Comparison of ENCODE assay signal across 13 cellular contexts in the genomic region with DNA sequence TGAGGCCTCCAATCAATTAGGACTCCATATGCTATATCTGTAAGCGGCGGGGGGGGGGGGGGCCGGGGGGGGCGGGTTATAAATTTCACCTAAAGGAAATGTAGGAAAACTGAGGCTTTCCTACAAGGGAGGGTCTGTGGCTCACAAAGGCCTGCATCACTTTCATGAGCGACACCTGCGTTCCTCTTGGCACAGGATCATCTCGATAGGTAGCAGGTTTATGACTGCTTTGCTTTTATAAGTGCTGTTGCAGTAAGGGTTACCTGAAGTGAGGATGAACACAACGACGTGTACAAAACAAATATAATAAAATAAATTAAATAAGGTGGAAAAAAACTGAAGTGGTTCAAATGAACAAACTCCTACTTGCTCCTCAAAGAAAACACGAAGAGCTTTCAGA.
DNase-seq lines count a peak whose midpoint lies in the region; ATAC-seq and TF ChIP-seq lines count a peak whose summit lies in the region.
"Had no signal": no experiment of that assay in that cellular context is flagged by ENCODE, and none has a peak within 500 bp of the region (broad histone marks: within the 10 kb centered on the region; RNA-seq: fewer than 3 reads in every experiment).

No MANE protein-coding gene starts in this region.

- intact Hi-C loops in spleen (cut with DNase I; ENCODE audit: low total_unique reads): no loop called here

- no peak overlapping the region for H2AFZ ChIP-seq in Loucy (ENCODE audit: low read length)

- H3K4me2 ChIP-seq in Loucy (ENCODE audit: low read depth, low read length, poor library complexity, severe bottlenecking): peak overlapping the region; percentile 90

- H4K20me1 ChIP-seq in Loucy (ENCODE audit: insufficient read depth, low read length, poor library complexity, severe bottlenecking): no peaks in the 10 kb centered on the region

- peaks cover 59% of the 10 kb centered on the region for H3K4me1 Mint-ChIP-seq in T-helper 2 cell treated with Interferon-gamma antibody and Interleukin-4, amounts not matched to agents 5 μg/mL and 100 μg/mL, for 36 hours (ENCODE audit: low read depth)
- peaks cover 43% of the 10 kb centered on the region for H3K4me1 Mint-ChIP-seq in T-helper 17 cell
- H3K4me1 Mint-ChIP-seq in activated CD4-positive, alpha-beta T cell treated with anti-CD3 and anti-CD28 coated beads, Interleukin-2, amount 10 ng/mL, durations not matched to agents 7 days and 5 days: peaks cover 47% of the 10 kb centered on the region

- H3K4me3 Mint-ChIP-seq in T-helper 2 cell treated with Interferon-gamma antibody and Interleukin-4, amounts not matched to agents 5 μg/mL and 100 μg/mL, for 36 hours: peak overlapping the region; percentile 19
- no peak overlapping the region for H3K4me3 Mint-ChIP-seq in T-helper 17 cell
- H3K4me3 Mint-ChIP-seq in activated CD4-positive, alpha-beta T cell treated with anti-CD3 and anti-CD28 coated beads, Interleukin-2, amount 10 ng/mL, durations not matched to agents 7 days and 5 days: no peak overlapping the region

- H3K27me3 Mint-ChIP-seq in T-helper 2 cell treated with Interferon-gamma antibody and Interleukin-4, amounts not matched to agents 5 μg/mL and 100 μg/mL, for 36 hours (ENCODE audit: low read depth): no peaks in the 10 kb centered on the region
- H3K27me3 Mint-ChIP-seq in T-helper 17 cell: no peaks in the 10 kb centered on the region
- H3K27me3 Mint-ChIP-seq in activated CD4-positive, alpha-beta T cell treated with anti-CD3 and anti-CD28 coated beads, Interleukin-2, amount 10 ng/mL, durations not matched to agents 7 days and 5 days: peaks cover 11% of the 10 kb centered on the region

- peaks cover 7% of the 10 kb centered on the region for H3F3A ChIP-seq in Loucy (ENCODE audit: low read depth)

- H3K9ac ChIP-seq in Loucy (ENCODE audit: low read depth, low read length, poor library complexity, severe bottlenecking): peak overlapping the region; percentile 73

- H3K36me3 ChIP-seq in Loucy (ENCODE audit: insufficient read depth, low read length): no peaks in the 10 kb centered on the region
- H3K36me3 ChIP-seq in spleen: no peaks in the 10 kb centered on the region
- H3K36me3 ChIP-seq: lower lobe of right lung had no signal

- no peak for ATAC-seq in T-helper 17 cell
- ATAC-seq in GM21737 (IDR thresholded peaks at IDR 0.05; ENCODE audit: unreplicated experiment): no peak
- no peak for ATAC-seq in HG03025 (IDR thresholded peaks at IDR 0.05; ENCODE audit: low FRiP score, unreplicated experiment)

- H3K36me3 Mint-ChIP-seq in T-helper 2 cell treated with Interferon-gamma antibody and Interleukin-4, amounts not matched to agents 5 μg/mL and 100 μg/mL, for 36 hours (ENCODE audit: low read depth): peaks cover 2% of the 10 kb centered on the region
- H3K36me3 Mint-ChIP-seq in T-helper 17 cell (ENCODE audit: low read depth): peaks cover 2% of the 10 kb centered on the region
- H3K36me3 Mint-ChIP-seq in activated CD4-positive, alpha-beta T cell treated with anti-CD3 and anti-CD28 coated beads, Interleukin-2, amount 10 ng/mL, durations not matched to agents 7 days and 5 days (ENCODE audit: low read depth): peaks cover 6% of the 10 kb centered on the region

- H3K4me3 ChIP-seq in Loucy (ENCODE audit: low read length, poor library complexity, severe bottlenecking) (peak overlapping the region; percentile 71), spleen (no peak overlapping the region)

- no peak for DNase-seq in T-helper 2 cell treated with Interferon-gamma antibody and Interleukin-4, amounts not matched to agents 5 μg/mL and 100 μg/mL, for 36 hours (ENCODE audit: low spot score)
- DNase-seq in T-helper 2 cell (no peak), T-helper 17 cell (no peak), spleen (no peak)
- no peak for DNase-seq in activated CD4-positive, alpha-beta T cell treated with anti-CD3 and anti-CD28 coated beads, Interleukin-2, amount 10 ng/mL, durations not matched to agents 7 days and 5 days
- DNase-seq: amniotic stem cell, foreskin melanocyte, NCI-H524 treated with DMSO at 0.1 percent for 48 hours, trophoblast cell had no signal

- CTCF ChIA-PET in activated CD4-positive, alpha-beta T cell treated with anti-CD3 and anti-CD28 coated beads, Interleukin-2, amount 10 ng/mL, durations not matched to agents 7 days and 5 days (lab: Charles Lee): no interaction called here

- H3K4me1 ChIP-seq in Loucy (ENCODE audit: insufficient read depth, low read length, poor library complexity, severe bottlenecking) (peaks cover 56% of the 10 kb centered on the region), spleen (peaks cover 43 to 98% (median 71%) of the 10 kb centered on the region in 6 donors)

- H3K27ac Mint-ChIP-seq in T-helper 2 cell treated with Interferon-gamma antibody and Interleukin-4, amounts not matched to agents 5 μg/mL and 100 μg/mL, for 36 hours: peak overlapping the region; percentile 37
- peak overlapping the region; percentile 78 for H3K27ac Mint-ChIP-seq in T-helper 17 cell
- no peak overlapping the region for H3K27ac Mint-ChIP-seq in activated CD4-positive, alpha-beta T cell treated with anti-CD3 and anti-CD28 coated beads, Interleukin-2, amount 10 ng/mL, durations not matched to agents 7 days and 5 days

- TF ChIP-seq CTCF in Loucy (conservative IDR thresholded peaks at IDR 0.05; ENCODE audit: low read length) (no peak), spleen (IDR thresholded peaks at IDR 0.05 in 8 of 11, conservative IDR thresholded peaks at IDR 0.05 in 3 of 11) (no peak)

- no peak for TF ChIP-seq POLR2A in spleen (IDR thresholded peaks at IDR 0.05)

- POLR2A ChIA-PET in activated CD4-positive, alpha-beta T cell treated with anti-CD3 and anti-CD28 coated beads, Interleukin-2, amount 10 ng/mL, durations not matched to agents 7 days and 5 days (lab: Charles Lee): no interaction called here

- no peaks in the 10 kb centered on the region for H3K9me2 ChIP-seq in Loucy (replicated peaks; ENCODE audit: low read depth, low read length)

- H3K27me3 ChIP-seq in Loucy (ENCODE audit: insufficient read depth, low read length, poor library complexity, severe bottlenecking): no peaks in the 10 kb centered on the region
- no peaks in the 10 kb centered on the region for H3K27me3 ChIP-seq in spleen (replicated peaks in 1 of 7)

- 24 to 43% (median 32%) methylated on average over 8 to 10 of the region's 10 CpGs for WGBS in spleen, 5 donors

- peaks cover 54% of the 10 kb centered on the region for H3K79me2 ChIP-seq in Loucy (ENCODE audit: insufficient read depth, low read length)

- peak overlapping the region; percentile 2 to 88 (median 82) for H3K27ac ChIP-seq in spleen

- peaks cover 3% of the 10 kb centered on the region for H3K9me3 Mint-ChIP-seq in T-helper 2 cell treated with Interferon-gamma antibody and Interleukin-4, amounts not matched to agents 5 μg/mL and 100 μg/mL, for 36 hours
- no peaks in the 10 kb centered on the region for H3K9me3 Mint-ChIP-seq in activated CD4-positive, alpha-beta T cell treated with anti-CD3 and anti-CD28 coated beads, Interleukin-2, amount 10 ng/mL, durations not matched to agents 7 days and 5 days

- no peaks in the 10 kb centered on the region for H3K9me3 ChIP-seq in Loucy (ENCODE audit: insufficient read depth, low read depth, low read length)
- H3K9me3 ChIP-seq in T-helper 17 cell (ENCODE audit: control insufficient read depth, low read length, poor library complexity, severe bottlenecking): no peaks in the 10 kb centered on the region
- H3K9me3 ChIP-seq in spleen: no peaks in the 10 kb centered on the region
- H3K9me3 ChIP-seq: lower lobe of right lung had no signal
